Comparison of ENCODE assay signal across 9 cellular contexts in genomic region chr4:38674206-38675144, GRCh38. TPM values are rescaled to one million over a fixed set of nuclear protein-coding genes. Genes with fewer than 3 reads are reported as not detected.
DNase-seq lines count a peak whose midpoint lies in the region; ATAC-seq and TF ChIP-seq lines count a peak whose summit lies in the region.
"Had no signal": no experiment of that assay in that cellular context is flagged by ENCODE, and none has a peak within 500 bp of the region (broad histone marks: within the 10 kb centered on the region; RNA-seq: fewer than 3 reads in every experiment).

No MANE protein-coding gene starts in this region.

- H3K9me2 ChIP-seq in PC-3 (replicated peaks; ENCODE audit: low read length), result no peaks in the 10 kb centered on the region

- H3K9ac ChIP-seq in PC-3 (ENCODE audit: low read length), result peak overlapping the region; percentile 60
- H3K9ac ChIP-seq in rectal smooth muscle tissue (ENCODE audit: low read length), result peak overlapping the region; percentile 53

- H3K4me2 ChIP-seq in PC-3 (ENCODE audit: low read length), result peak overlapping the region; percentile 76

- CTCF ChIA-PET in PC-3 (lab: Charles Lee), result interaction anchor here (0.5 to 1.2 kb wide), 8 partner anchors 8 to 495 kb away, joined by 3 to 11 read pairs (median 6); no protein-coding TSS in a partner anchor

- ATAC-seq in PC-3 (peak; percentile 22), foreskin keratinocyte (peak; percentile 29)

- H3K27me3 ChIP-seq in PC-3 (ENCODE audit: low read length), result no peaks in the 10 kb centered on the region
- H3K27me3 ChIP-seq in foreskin keratinocyte, result no peaks in the 10 kb centered on the region
- no peaks in the 10 kb centered on the region for H3K27me3 ChIP-seq in rectal smooth muscle tissue (ENCODE audit: control insufficient read depth, insufficient read depth, low read length)

- H3K36me3 ChIP-seq in PC-3 (ENCODE audit: low read depth, low read length) (0 out of 2 replicates have a peak, but pooled peaks cover 4% of the 10 kb centered on the region), rectal smooth muscle tissue (ENCODE audit: control insufficient read depth, insufficient read depth, low read length) (peaks cover 4% of the 10 kb centered on the region)

- peaks cover 97% of the 10 kb centered on the region for H3K79me2 ChIP-seq in PC-3 (ENCODE audit: low read length)

- POLR2A ChIA-PET in PC-3 (lab: Charles Lee; ENCODE audit: unreplicated experiment), result interaction anchor here (0.6 kb wide), 3 partner anchors 318 to 355 kb away, joined by 4 to 12 read pairs (median 5); no protein-coding TSS in a partner anchor

- intact Hi-C loops in PC-3 (cut with micrococcal nuclease), result loop anchor here (2.0 to 10.0 kb wide), 6 partner anchors 53 to 622 kb away; no protein-coding TSS in a partner anchor

- peaks cover 57% of the 10 kb centered on the region for H3K4me1 ChIP-seq in PC-3 (ENCODE audit: insufficient read depth, low read length)
- peaks cover 52% of the 10 kb centered on the region for H3K4me1 ChIP-seq in foreskin keratinocyte
- H3K4me1 ChIP-seq in rectal smooth muscle tissue (ENCODE audit: control insufficient read depth, insufficient read depth, low read length), result peaks cover 59% of the 10 kb centered on the region

- no peaks in the 10 kb centered on the region for H3F3A ChIP-seq in PC-3 (ENCODE audit: low read length, unreplicated experiment)

- BruUV-seq in PC-3 (replicated peaks; lab: Mats Ljungman, UMichigan), result TSS peak; percentile 89

- no peak overlapping the region for H2AFZ ChIP-seq in PC-3 (ENCODE audit: low read length)

- no peaks in the 10 kb centered on the region for H3K9me3 ChIP-seq in PC-3 (ENCODE audit: low read length)

- H3K27ac ChIP-seq in PC-3 (ENCODE audit: low read length), result peak overlapping the region; percentile 85
- H3K27ac ChIP-seq in foreskin keratinocyte, result peak overlapping the region; percentile 85
- peak overlapping the region; percentile 65 for H3K27ac ChIP-seq in rectal smooth muscle tissue (ENCODE audit: low read depth, low read length)
- H3K27ac ChIP-seq: HL-60 had no signal

- H3K4me3 ChIP-seq in PC-3 (ENCODE audit: low read length) (peak overlapping the region; percentile 46), rectal smooth muscle tissue (ENCODE audit: low read length) (peak overlapping the region; percentile 52)

- no peak for TF ChIP-seq CTCF in PC-3 (conservative IDR thresholded peaks at IDR 0.05; ENCODE audit: low read depth, low read length)
- no peak for TF ChIP-seq CTCF in foreskin keratinocyte (conservative IDR thresholded peaks at IDR 0.05)

- H4K20me1 ChIP-seq in PC-3 (ENCODE audit: low read length), result peaks cover 18% of the 10 kb centered on the region

- DNase-seq in GM03348 (ENCODE audit: low spot score) (peak; percentile 12), PC-3 (peak; percentile 45), foreskin keratinocyte (peak in 1 of 2 donors; percentile 43), OCI-M2 (lab: John Stamatoyannopoulos, UW; ENCODE audit: unreplicated experiment) (no peak), SK-N-DZ (ENCODE audit: low spot score) (no peak), D341Med (ENCODE audit: low spot score) (no peak), AG08396 (ENCODE audit: low spot score) (no peak)

RNA-seq across cellular contexts. Expression of gene KLF3, which starts 10.5 kb away (rescaled TPM):
- total RNA-seq in PC-3 (2014; rRNA removed) (12.4 and 14.6 TPM in 2 replicates), foreskin keratinocyte (29.1 and 30.1 TPM in 2 replicates)
- polyA plus RNA-seq in foreskin keratinocyte, result 8.0 and 9.4 TPM in 2 replicates
- polyA plus RNA-seq in SK-N-DZ (2014; cell fraction: cytosol; rRNA removed), result 11.8 and 15.4 TPM in 2 replicates
- polyA plus RNA-seq in SK-N-DZ (2014; cell fraction: nucleus; rRNA removed), result 9.2 and 12.3 TPM in 2 replicates

Comparison
In these comparisons a context has a peak if more than half of its experiments do, and no peak if none do; other contexts are left out.
1. DNase-seq: peak in GM03348 (single experiment) and PC-3 (single experiment); none in OCI-M2 (single experiment), SK-N-DZ (single experiment), D341Med (single experiment) and AG08396 (single experiment).
2. Peak in every context shown above with its lines, with median percentiles within 50 percentile points of each other: H3K27ac ChIP-seq.